In the genomic region with DNA sequence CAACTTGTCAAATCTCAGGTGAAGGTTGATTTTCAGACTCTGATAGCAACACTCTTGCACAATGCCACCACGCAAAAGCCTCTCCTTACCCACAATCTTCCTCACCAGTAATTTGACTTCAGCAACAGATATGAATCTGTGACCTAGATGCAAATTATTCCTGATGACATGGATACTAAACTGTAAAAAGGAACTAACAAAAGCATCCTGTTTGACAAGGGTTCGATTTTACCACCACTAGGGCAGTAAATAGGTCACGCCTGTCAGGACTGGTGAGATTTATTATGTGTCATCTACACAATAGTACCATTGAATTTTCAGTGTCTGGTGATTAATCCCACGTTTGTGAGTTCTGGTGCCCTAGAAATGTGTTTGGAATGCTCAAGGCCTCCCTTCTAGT, we compare ENCODE assay signal across 16 cellular contexts.
DNase-seq lines count a peak whose midpoint lies in the region; ATAC-seq and TF ChIP-seq lines count a peak whose summit lies in the region.
"Had no signal": no experiment of that assay in that cellular context is flagged by ENCODE, and none has a peak within 500 bp of the region (broad histone marks: within the 10 kb centered on the region; RNA-seq: fewer than 3 reads in every experiment).

No MANE protein-coding gene starts in this region.

- H3K27ac ChIP-seq in left lung: no peak overlapping the region
- H3K27ac ChIP-seq in dorsolateral prefrontal cortex: no peak overlapping the region
- H3K27ac ChIP-seq: ovary had no signal

- POLR2A ChIA-PET in BJ (lab: Charles Lee): no interaction called here

- no peak for TF ChIP-seq RAD21 in Ishikawa (IDR thresholded peaks at IDR 0.05; ENCODE audit: low read depth)

- no peaks in the 10 kb centered on the region for H3K9me3 ChIP-seq in left lung
- H3K9me3 ChIP-seq: ovary had no signal

- no peaks in the 10 kb centered on the region for H3K36me3 ChIP-seq in BJ (ENCODE audit: control insufficient read depth, insufficient read depth, low read length)
- H3K36me3 ChIP-seq in left lung: no peaks in the 10 kb centered on the region
- H3K36me3 ChIP-seq: ovary had no signal

- intact Hi-C loops in left colon (cut with DNase I, micrococcal nuclease) (no loop called here), left lung (cut with DNase I) (no loop called here), dorsolateral prefrontal cortex (cut with DNase I) (no loop called here)

- DNase-seq in BJ (ENCODE audit: low read depth) (peak; percentile 20), SHP77 treated with DMSO at 0.1 percent for 48 hours (lab: John Stamatoyannopoulos, UW) (peak; percentile 25), left colon (no peak), left lung (no peak), dorsolateral prefrontal cortex (no peak), OCI-M2 (lab: John Stamatoyannopoulos, UW; ENCODE audit: unreplicated experiment) (no peak)
- DNase-seq in activated CD4-positive, alpha-beta T cell treated with anti-CD3 and anti-CD28 coated beads, Interleukin-2, amount 50 U/mL, for 4 hours: no peak
- DNase-seq: activated CD4-positive, alpha-beta T cell treated with anti-CD3 and anti-CD28 coated beads, Interleukin-2, amount 50 U/mL, for 48 hours; amniotic stem cell; DMS79 treated with DMSO at 0.1 percent for 48 hours; midbrain; ovary; stimulated activated CD4-positive, alpha-beta T cell treated with anti-CD3 and anti-CD28 coated beads, Interleukin-15, amount 100 ng/mL, for 24 hours; T-helper 9 cell had no signal

- CTCF ChIA-PET in BJ (lab: Yijun Ruan, JAX): interaction anchor here (2.1 kb wide), 1 partner anchor 11 kb away, joined by 8 read pairs; no protein-coding TSS in a partner anchor

- H3K4me3 ChIP-seq in BJ (ENCODE audit: low read depth, low read length) (no peak overlapping the region), left lung (no peak overlapping the region), dorsolateral prefrontal cortex (no peak overlapping the region)
- H3K4me3 ChIP-seq: coronary artery, ovary had no signal

- ATAC-seq in left colon (peak; percentile 75), left lung (no peak)

- TF ChIP-seq EP300 in Ishikawa (IDR thresholded peaks at IDR 0.05; ENCODE audit: borderline replicate concordance): no peak

- H3K27me3 ChIP-seq in BJ (ENCODE audit: control insufficient read depth, insufficient read depth, low read length) (no peaks in the 10 kb centered on the region), left lung (no peaks in the 10 kb centered on the region), dorsolateral prefrontal cortex (no peaks in the 10 kb centered on the region)
- H3K27me3 ChIP-seq: ovary had no signal

- TF ChIP-seq CTCF in BJ (IDR thresholded peaks at IDR 0.05; ENCODE audit: insufficient read depth, low read depth, low read length): no peak
- no peak for TF ChIP-seq CTCF in left lung (IDR thresholded peaks at IDR 0.05)
- no peak for TF ChIP-seq CTCF in dorsolateral prefrontal cortex (IDR thresholded peaks at IDR 0.05 in 54 of 56, conservative IDR thresholded peaks at IDR 0.05 in 2 of 56; ENCODE audit: low read depth in 1 of 56, partially characterized antibody in 56 of 56)

- no peaks in the 10 kb centered on the region for H3K4me1 ChIP-seq in left lung

TF ChIP-seq in Ishikawa, 13 proteins besides CTCF, POLR2A, EP300 and RAD21:
- TF ChIP-seq YY1 (IDR thresholded peaks at IDR 0.05; ENCODE audit: low read depth) (no peak), CREB1 (IDR thresholded peaks at IDR 0.05; ENCODE audit: low read depth) (no peak), TAF1 (IDR thresholded peaks at IDR 0.05; ENCODE audit: low read depth) (no peak), TCF12 (IDR thresholded peaks at IDR 0.05; ENCODE audit: low read depth) (0 out of 2 replicates have a peak, but pooled peaks have one; percentile 32), FOXM1 (IDR thresholded peaks at IDR 0.05; ENCODE audit: borderline replicate concordance, low read depth) (no peak), NFIC (IDR thresholded peaks at IDR 0.05) (peak; percentile 28; the same call in 1 of the 2 replicates), ZBTB7A (IDR thresholded peaks at IDR 0.05; ENCODE audit: low read depth) (no peak), CEBPB (IDR thresholded peaks at IDR 0.05) (peak; percentile 2; the same call in 1 of the 2 replicates)
- TF ChIP-seq, protein P1, sequence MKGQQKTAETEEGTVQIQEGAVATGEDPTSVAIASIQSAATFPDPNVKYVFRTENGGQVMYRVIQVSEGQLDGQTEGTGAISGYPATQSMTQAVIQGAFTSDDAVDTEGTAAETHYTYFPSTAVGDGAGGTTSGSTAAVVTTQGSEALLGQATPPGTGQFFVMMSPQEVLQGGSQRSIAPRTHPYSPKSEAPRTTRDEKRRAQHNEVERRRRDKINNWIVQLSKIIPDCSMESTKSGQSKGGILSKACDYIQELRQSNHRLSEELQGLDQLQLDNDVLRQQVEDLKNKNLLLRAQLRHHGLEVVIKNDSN (IDR thresholded peaks at IDR 0.05): no peak
- TF ChIP-seq, protein P2, sequence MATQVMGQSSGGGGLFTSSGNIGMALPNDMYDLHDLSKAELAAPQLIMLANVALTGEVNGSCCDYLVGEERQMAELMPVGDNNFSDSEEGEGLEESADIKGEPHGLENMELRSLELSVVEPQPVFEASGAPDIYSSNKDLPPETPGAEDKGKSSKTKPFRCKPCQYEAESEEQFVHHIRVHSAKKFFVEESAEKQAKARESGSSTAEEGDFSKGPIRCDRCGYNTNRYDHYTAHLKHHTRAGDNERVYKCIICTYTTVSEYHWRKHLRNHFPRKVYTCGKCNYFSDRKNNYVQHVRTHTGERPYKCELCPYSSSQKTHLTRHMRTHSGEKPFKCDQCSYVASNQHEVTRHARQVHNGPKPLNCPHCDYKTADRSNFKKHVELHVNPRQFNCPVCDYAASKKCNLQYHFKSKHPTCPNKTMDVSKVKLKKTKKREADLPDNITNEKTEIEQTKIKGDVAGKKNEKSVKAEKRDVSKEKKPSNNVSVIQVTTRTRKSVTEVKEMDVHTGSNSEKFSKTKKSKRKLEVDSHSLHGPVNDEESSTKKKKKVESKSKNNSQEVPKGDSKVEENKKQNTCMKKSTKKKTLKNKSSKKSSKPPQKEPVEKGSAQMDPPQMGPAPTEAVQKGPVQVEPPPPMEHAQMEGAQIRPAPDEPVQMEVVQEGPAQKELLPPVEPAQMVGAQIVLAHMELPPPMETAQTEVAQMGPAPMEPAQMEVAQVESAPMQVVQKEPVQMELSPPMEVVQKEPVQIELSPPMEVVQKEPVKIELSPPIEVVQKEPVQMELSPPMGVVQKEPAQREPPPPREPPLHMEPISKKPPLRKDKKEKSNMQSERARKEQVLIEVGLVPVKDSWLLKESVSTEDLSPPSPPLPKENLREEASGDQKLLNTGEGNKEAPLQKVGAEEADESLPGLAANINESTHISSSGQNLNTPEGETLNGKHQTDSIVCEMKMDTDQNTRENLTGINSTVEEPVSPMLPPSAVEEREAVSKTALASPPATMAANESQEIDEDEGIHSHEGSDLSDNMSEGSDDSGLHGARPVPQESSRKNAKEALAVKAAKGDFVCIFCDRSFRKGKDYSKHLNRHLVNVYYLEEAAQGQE (IDR thresholded peaks at IDR 0.05; ENCODE audit: low read depth): no peak
- TF ChIP-seq, protein P3, sequence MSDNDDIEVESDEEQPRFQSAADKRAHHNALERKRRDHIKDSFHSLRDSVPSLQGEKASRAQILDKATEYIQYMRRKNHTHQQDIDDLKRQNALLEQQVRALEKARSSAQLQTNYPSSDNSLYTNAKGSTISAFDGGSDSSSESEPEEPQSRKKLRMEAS (IDR thresholded peaks at IDR 0.05): no peak

Comparison
In these comparisons a context has a peak if more than half of its experiments do, and no peak if none do; other contexts are left out.
1. DNase-seq: peak in BJ (single experiment) and SHP77 treated with DMSO at 0.1 percent for 48 hours (single experiment); none in left colon (0 of 2), left lung (0 of 2), activated CD4-positive, alpha-beta T cell treated with anti-CD3 and anti-CD28 coated beads, Interleukin-2, amount 50 U/mL, for 4 hours (0 of 2), dorsolateral prefrontal cortex (0 of 10) and OCI-M2 (single experiment).